Comparison of ENCODE assay signal across 25 cellular contexts in the genomic region with DNA sequence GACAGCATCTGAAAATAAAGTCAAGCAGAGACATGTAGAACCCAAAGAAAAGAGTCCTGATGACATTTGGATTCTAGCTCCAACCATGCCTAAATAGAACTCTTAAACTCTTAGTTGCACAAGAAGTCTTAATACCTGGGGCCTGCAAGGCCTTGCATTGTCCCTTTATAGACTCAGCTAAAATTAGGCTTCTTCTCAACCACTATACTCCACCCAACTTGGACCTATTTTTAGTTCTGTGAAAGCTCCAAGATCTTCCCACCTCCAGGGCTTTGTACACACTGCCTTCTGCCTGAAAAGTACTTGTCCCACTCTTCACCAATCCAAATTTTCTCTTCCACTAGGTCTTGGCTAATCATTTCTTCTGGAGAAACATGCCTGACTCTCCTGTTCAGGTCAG.
"Had no signal": no experiment of that assay in that cellular context is flagged by ENCODE, and none has a peak within 500 bp of the region (broad histone marks: within the 10 kb centered on the region; RNA-seq: fewer than 3 reads in every experiment).

No MANE protein-coding gene starts in this region.

- H3K9me3 Mint-ChIP-seq: endodermal cell; neural progenitor cell; stimulated activated naive B cell treated with anti-CD40 and anti-IgM and Interleukin-4, amounts not matched to agents 10 μg/mL and 1 μg/mL and 100 μg/mL, for 72 hours had no signal

- H3K4me1 Mint-ChIP-seq: endodermal cell; naive thymus-derived CD8-positive, alpha-beta T cell; neural progenitor cell; stimulated activated naive B cell treated with anti-CD40 and anti-IgM and Interleukin-4, amounts not matched to agents 10 μg/mL and 1 μg/mL and 100 μg/mL, for 72 hours had no signal

- DNase-seq: caudate nucleus; effector CD4-positive, alpha-beta T cell; endodermal cell; erythroblast; foreskin keratinocyte; islet precursor cell; mesenchymal stem cell; naive thymus-derived CD8-positive, alpha-beta T cell; nucleus accumbens; pancreas; retina; stimulated activated CD4-positive, alpha-beta T cell treated with anti-CD3 and anti-CD28 coated beads, Interleukin-2, amount 100 ng/mL, for 24 hours; stimulated activated CD4-positive, alpha-beta T cell treated with anti-CD3 and anti-CD28 coated beads, Interleukin-4, amount 100 ng/mL, for 4 hours; stimulated activated naive B cell treated with anti-CD40 and anti-IgM and Interleukin-4, amounts not matched to agents 10 μg/mL and 1 μg/mL and 100 μg/mL, for 72 hours; stomach; substantia nigra; transverse colon had no signal

- H3K4me3 Mint-ChIP-seq: endodermal cell; naive thymus-derived CD8-positive, alpha-beta T cell; neural progenitor cell; stimulated activated naive B cell treated with anti-CD40 and anti-IgM and Interleukin-4, amounts not matched to agents 10 μg/mL and 1 μg/mL and 100 μg/mL, for 72 hours had no signal

- H3K36me3 ChIP-seq: prostate gland had no signal

- H3K9ac ChIP-seq: neural progenitor cell had no signal

- H3K27me3 Mint-ChIP-seq: naive thymus-derived CD8-positive, alpha-beta T cell; stimulated activated naive B cell treated with anti-CD40 and anti-IgM and Interleukin-4, amounts not matched to agents 10 μg/mL and 1 μg/mL and 100 μg/mL, for 72 hours had no signal

- H3K4me2 ChIP-seq: neural progenitor cell had no signal

- H3K9me3 ChIP-seq: pancreas, prostate gland, stomach, thoracic aorta, transverse colon had no signal

- H3K27ac Mint-ChIP-seq: endodermal cell; neural progenitor cell; stimulated activated naive B cell treated with anti-CD40 and anti-IgM and Interleukin-4, amounts not matched to agents 10 μg/mL and 1 μg/mL and 100 μg/mL, for 72 hours had no signal

- H2AFZ ChIP-seq: neural progenitor cell had no signal

- H3K4me1 ChIP-seq: foreskin keratinocyte, neural progenitor cell, pancreas, prostate gland, stomach, transverse colon had no signal

- ATAC-seq: foreskin keratinocyte; left lobe of liver; naive thymus-derived CD8-positive, alpha-beta T cell; pancreas; sciatic nerve; stimulated activated naive B cell treated with anti-CD40 and anti-IgM and Interleukin-4, amounts not matched to agents 10 μg/mL and 1 μg/mL and 100 μg/mL, for 72 hours had no signal

- H3K4me3 ChIP-seq: coronary artery, lung, neural progenitor cell, pancreas, prostate gland, skin epidermis, stomach, thoracic aorta, transverse colon had no signal

- H3K27me3 ChIP-seq: foreskin keratinocyte, neural progenitor cell, pancreas, stomach, transverse colon had no signal

- H3K27ac ChIP-seq: coronary artery, foreskin keratinocyte, neural progenitor cell, pancreas, prostate gland, skin epidermis, stomach, thoracic aorta, transverse colon had no signal
